In genomic region chr12:67578976-67579661, GRCh38 we compare ENCODE assay signal across 9 cellular contexts.
DNase-seq lines count a peak whose midpoint lies in the region; ATAC-seq and TF ChIP-seq lines count a peak whose summit lies in the region.
"Had no signal": no experiment of that assay in that cellular context is flagged by ENCODE, and none has a peak within 500 bp of the region (broad histone marks: within the 10 kb centered on the region; RNA-seq: fewer than 3 reads in every experiment).

No MANE protein-coding gene starts in this region.

- no peak for TF ChIP-seq POLR2A in breast epithelium (IDR thresholded peaks at IDR 0.05)

- no peak overlapping the region for H3K4me2 ChIP-seq in mammary epithelial cell (ENCODE audit: insufficient read depth, low read depth, low read length)

- WGBS in mammary epithelial cell (ENCODE audit: low coverage, missing lambda C conversion rate) = 80% methylated on average over 3 of the region's 3 CpGs

- H3K9me3 Mint-ChIP-seq in stimulated activated naive B cell treated with anti-CD40 and anti-IgM and Interleukin-4, amounts not matched to agents 10 μg/mL and 1 μg/mL and 100 μg/mL, for 72 hours = peaks cover 0 to 7% of the 10 kb centered on the region in 2 donors

- H3K27me3 ChIP-seq in mammary epithelial cell (ENCODE audit: insufficient read depth, low read length) = no peaks in the 10 kb centered on the region
- no peaks in the 10 kb centered on the region for H3K27me3 ChIP-seq in breast epithelium
- H3K27me3 ChIP-seq in foreskin keratinocyte = peaks cover 19% of the 10 kb centered on the region
- no peaks in the 10 kb centered on the region for H3K27me3 ChIP-seq in upper lobe of right lung
- H3K27me3 ChIP-seq in HAP-1 (ENCODE audit: low read depth) = no peaks in the 10 kb centered on the region
- H3K27me3 ChIP-seq: BE2C had no signal

- H3K27ac Mint-ChIP-seq in T-helper 17 cell = peak overlapping the region; percentile 5
- no peak overlapping the region for H3K27ac Mint-ChIP-seq in stimulated activated naive B cell treated with anti-CD40 and anti-IgM and Interleukin-4, amounts not matched to agents 10 μg/mL and 1 μg/mL and 100 μg/mL, for 72 hours

- H3K36me3 ChIP-seq in mammary epithelial cell (ENCODE audit: insufficient read depth, low read length) (no peaks in the 10 kb centered on the region), breast epithelium (no peaks in the 10 kb centered on the region), upper lobe of right lung (no peaks in the 10 kb centered on the region), HAP-1 (replicated peaks) (no peaks in the 10 kb centered on the region)
- H3K36me3 ChIP-seq: BE2C had no signal

- no peak for TF ChIP-seq CTCF in mammary epithelial cell (conservative IDR thresholded peaks at IDR 0.05 in 1 of 2, IDR thresholded peaks at IDR 0.05 in 1 of 2; ENCODE audit: extremely low read depth in 1 of 2, insufficient read depth in 1 of 2, low read depth in 1 of 2, low read length in 2 of 2)
- no peak for TF ChIP-seq CTCF in breast epithelium (IDR thresholded peaks at IDR 0.05)
- TF ChIP-seq CTCF in foreskin keratinocyte (conservative IDR thresholded peaks at IDR 0.05) = no peak
- no peak for TF ChIP-seq CTCF in upper lobe of right lung (IDR thresholded peaks at IDR 0.05)

- CTCF ChIA-PET in mammary epithelial cell (lab: Charles Lee; ENCODE audit: low non-redundant PET) = interaction anchor here (0.6 kb wide), 1 partner anchor 146 kb away, joined by 3 read pairs; no protein-coding TSS in a partner anchor
- CTCF ChIA-PET in HEK293T (lab: Yijun Ruan, JAX) = no interaction called here

- DNase-seq in mammary epithelial cell (peak; percentile 65), breast epithelium (ENCODE audit: low spot score in 2 of 2) (no peak), T-helper 17 cell (no peak), foreskin keratinocyte (peak; percentile 9 to 25), upper lobe of right lung (no peak), HEK293T (ENCODE audit: extremely low spot score) (no peak), HAP-1 (ENCODE audit: low spot score in 2 of 2) (no peak)
- DNase-seq in stimulated activated naive B cell treated with anti-CD40 and anti-IgM and Interleukin-4, amounts not matched to agents 10 μg/mL and 1 μg/mL and 100 μg/mL, for 72 hours = no peak
- DNase-seq: BE2C had no signal

- no peak overlapping the region for H3K9ac ChIP-seq in mammary epithelial cell (ENCODE audit: insufficient read depth, low read length)

- H3K27me3 Mint-ChIP-seq in T-helper 17 cell = no peaks in the 10 kb centered on the region
- no peaks in the 10 kb centered on the region for H3K27me3 Mint-ChIP-seq in stimulated activated naive B cell treated with anti-CD40 and anti-IgM and Interleukin-4, amounts not matched to agents 10 μg/mL and 1 μg/mL and 100 μg/mL, for 72 hours

- intact Hi-C loops in mammary epithelial cell (cut with micrococcal nuclease) (no loop called here), breast epithelium (cut with DNase I; ENCODE audit: low total_unique reads) (no loop called here), upper lobe of right lung (cut with DNase I) (no loop called here)

- peak; percentile 89 for ATAC-seq in T-helper 17 cell
- no peak for ATAC-seq in foreskin keratinocyte
- ATAC-seq in upper lobe of right lung = peak; percentile 28
- no peak for ATAC-seq in stimulated activated naive B cell treated with anti-CD40 and anti-IgM and Interleukin-4, amounts not matched to agents 10 μg/mL and 1 μg/mL and 100 μg/mL, for 72 hours (replicated peaks)

- POLR2A ChIA-PET in HEK293T (lab: Yijun Ruan, JAX) = no interaction called here

- H3K4me3 Mint-ChIP-seq in T-helper 17 cell = peak overlapping the region; percentile 51
- H3K4me3 Mint-ChIP-seq in stimulated activated naive B cell treated with anti-CD40 and anti-IgM and Interleukin-4, amounts not matched to agents 10 μg/mL and 1 μg/mL and 100 μg/mL, for 72 hours = no peak overlapping the region

- peaks cover 8% of the 10 kb centered on the region for H3K4me1 ChIP-seq in mammary epithelial cell (ENCODE audit: insufficient read depth, low read length)
- H3K4me1 ChIP-seq in breast epithelium = no peaks in the 10 kb centered on the region
- no peaks in the 10 kb centered on the region for H3K4me1 ChIP-seq in foreskin keratinocyte
- no peaks in the 10 kb centered on the region for H3K4me1 ChIP-seq in upper lobe of right lung
- H3K4me1 ChIP-seq in HAP-1 = no peaks in the 10 kb centered on the region
- H3K4me1 ChIP-seq: BE2C had no signal

- in situ Hi-C loops in mammary epithelial cell (cut with MboI; ENCODE audit: low sequenced_read_pairs in 2 of 2) = no loop called here
- in situ Hi-C loops in HAP-1 (cut with MboI; ENCODE audit: low sequenced_read_pairs) = no loop called here

- H3K36me3 Mint-ChIP-seq in T-helper 17 cell (ENCODE audit: low read depth) = no peaks in the 10 kb centered on the region
- no peaks in the 10 kb centered on the region for H3K36me3 Mint-ChIP-seq in stimulated activated naive B cell treated with anti-CD40 and anti-IgM and Interleukin-4, amounts not matched to agents 10 μg/mL and 1 μg/mL and 100 μg/mL, for 72 hours

- BruUV-seq in mammary epithelial cell (replicated peaks; lab: Mats Ljungman, UMichigan) = no TSS peak

- H3K27ac ChIP-seq in mammary epithelial cell (ENCODE audit: insufficient read depth, low read depth, low read length) (no peak overlapping the region), breast epithelium (no peak overlapping the region), foreskin keratinocyte (peak overlapping the region; percentile 6), upper lobe of right lung (no peak overlapping the region)

- H4K20me1 ChIP-seq in mammary epithelial cell (ENCODE audit: insufficient read depth, low read length) = no peaks in the 10 kb centered on the region

- H2AFZ ChIP-seq in mammary epithelial cell (ENCODE audit: low read depth, low read length) = no peak overlapping the region

- peaks cover 34% of the 10 kb centered on the region for H3K4me1 Mint-ChIP-seq in T-helper 17 cell
- H3K4me1 Mint-ChIP-seq in stimulated activated naive B cell treated with anti-CD40 and anti-IgM and Interleukin-4, amounts not matched to agents 10 μg/mL and 1 μg/mL and 100 μg/mL, for 72 hours = peaks cover 7 to 21% of the 10 kb centered on the region in 2 donors

- dilution Hi-C loops in mammary epithelial cell (cut with HindIII; ENCODE audit: low sequenced_read_pairs) = no loop called here

- no peaks in the 10 kb centered on the region for H3K79me2 ChIP-seq in mammary epithelial cell (ENCODE audit: insufficient read depth, low read length)

- H3K9me3 ChIP-seq in mammary epithelial cell (replicated peaks; ENCODE audit: insufficient read depth, low read length) = no peaks in the 10 kb centered on the region
- no peaks in the 10 kb centered on the region for H3K9me3 ChIP-seq in breast epithelium
- no peaks in the 10 kb centered on the region for H3K9me3 ChIP-seq in T-helper 17 cell (ENCODE audit: control insufficient read depth, low read length, poor library complexity, severe bottlenecking)
- H3K9me3 ChIP-seq in upper lobe of right lung = no peaks in the 10 kb centered on the region
- no peaks in the 10 kb centered on the region for H3K9me3 ChIP-seq in HAP-1
- H3K9me3 ChIP-seq: BE2C had no signal

- no peak overlapping the region for H3K4me3 ChIP-seq in mammary epithelial cell (replicated peaks in 1 of 3; ENCODE audit: insufficient read depth in 1 of 3, low read depth in 2 of 3, low read length in 3 of 3)
- H3K4me3 ChIP-seq in breast epithelium = no peak overlapping the region
- H3K4me3 ChIP-seq in upper lobe of right lung = no peak overlapping the region
- no peak overlapping the region for H3K4me3 ChIP-seq in HAP-1

TF ChIP-seq in HEK293T, 16 proteins besides CTCF, POLR2A, EP300 and RAD21:
- TF ChIP-seq SP1 (IDR thresholded peaks at IDR 0.05) (no peak), TARDBP (IDR thresholded peaks at IDR 0.05) (no peak), ELF4 (IDR thresholded peaks at IDR 0.05) (no peak), ARNT (IDR thresholded peaks at IDR 0.05) (no peak), L3MBTL2 (conservative IDR thresholded peaks at IDR 0.05) (no peak), ZNF384 (IDR thresholded peaks at IDR 0.05) (no peak), NFRKB (IDR thresholded peaks at IDR 0.05) (no peak), SUZ12 (IDR thresholded peaks at IDR 0.05) (no peak), PKNOX1 (IDR thresholded peaks at IDR 0.05) (no peak)

Comparison
In these comparisons a context has a peak if more than half of its experiments do, and no peak if none do; other contexts are left out.
1. DNase-seq: peak in mammary epithelial cell (single experiment) and foreskin keratinocyte (2 of 2); none in breast epithelium (0 of 2), T-helper 17 cell (0 of 3), upper lobe of right lung (single experiment), HEK293T (single experiment), HAP-1 (0 of 2) and stimulated activated naive B cell treated with anti-CD40 and anti-IgM and Interleukin-4, amounts not matched to agents 10 μg/mL and 1 μg/mL and 100 μg/mL, for 72 hours (single experiment).
2. ATAC-seq: peak in T-helper 17 cell (single experiment) and upper lobe of right lung (single experiment); none in foreskin keratinocyte (single experiment) and stimulated activated naive B cell treated with anti-CD40 and anti-IgM and Interleukin-4, amounts not matched to agents 10 μg/mL and 1 μg/mL and 100 μg/mL, for 72 hours (0 of 2).